In the genomic region with DNA sequence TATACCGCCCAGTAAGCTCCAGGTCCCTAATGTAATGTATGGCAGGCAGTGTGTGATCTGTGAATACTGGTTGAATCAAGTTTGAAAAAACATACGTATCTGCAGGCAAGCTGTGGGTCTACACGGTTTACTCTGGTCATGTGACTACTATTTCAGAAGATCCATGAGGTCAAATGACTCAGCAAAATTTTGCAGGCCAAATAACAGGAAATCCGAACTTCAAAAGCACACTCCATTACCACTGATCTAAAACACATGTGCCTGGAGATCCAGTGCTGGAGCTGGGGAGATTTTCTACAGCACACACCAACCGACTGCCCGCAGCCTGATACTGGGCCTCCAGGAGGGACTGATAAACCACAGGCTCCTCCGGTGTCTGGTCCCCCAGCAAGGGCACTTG, we compare ENCODE assay signal across 9 cellular contexts.
A peak's percentile ranks its signal among the peaks of the same experiment; 100 is the strongest.
DNase-seq lines count a peak whose midpoint lies in the region; ATAC-seq and TF ChIP-seq lines count a peak whose summit lies in the region.
"Had no signal": no experiment of that assay in that cellular context is flagged by ENCODE, and none has a peak within 500 bp of the region (broad histone marks: within the 10 kb centered on the region; RNA-seq: fewer than 3 reads in every experiment).

No MANE protein-coding gene starts in this region.

- peaks cover 28% of the 10 kb centered on the region for H3K4me1 Mint-ChIP-seq in chondrocyte (ENCODE audit: low read depth)

- H3K9me3 ChIP-seq in mesodermal cell (ENCODE audit: control insufficient read depth, low read length) = no peaks in the 10 kb centered on the region
- H3K9me3 ChIP-seq: Peyer's patch had no signal

- H3K4me3 Mint-ChIP-seq in chondrocyte (ENCODE audit: unreplicated experiment) = no peak overlapping the region

- no peaks in the 10 kb centered on the region for H3K27me3 Mint-ChIP-seq in chondrocyte (ENCODE audit: low read depth)

- no peaks in the 10 kb centered on the region for H3K36me3 ChIP-seq in mesodermal cell (ENCODE audit: control insufficient read depth, insufficient read depth, low read length)
- H3K36me3 ChIP-seq: Peyer's patch had no signal

- DNase-seq in AG09319 (ENCODE audit: extremely low read depth, low read depth) (peak; percentile 94), LHCN-M2 (ENCODE audit: low read depth) (peak; percentile 28), chondrocyte (ENCODE audit: low spot score) (no peak), HPDE6-E6E7 (ENCODE audit: extremely low spot score) (no peak)
- no peak for DNase-seq in stimulated activated naive CD4-positive, alpha-beta T cell treated with Interleukin-2 at 50 U/mL for 16 hours (lab: John Stamatoyannopoulos, UW)
- DNase-seq: Peyer's patch had no signal

- 73 to 89% methylated on average over 4 to 6 of the region's 7 CpGs for WGBS in mesodermal cell (ENCODE audit: insufficient coverage in 2 of 2), 2 experiments

- peak overlapping the region; percentile 0 for H3K27ac Mint-ChIP-seq in chondrocyte (ENCODE audit: unreplicated experiment)

- no peak for ATAC-seq in GM21423 (IDR thresholded peaks at IDR 0.05; ENCODE audit: unreplicated experiment)
- ATAC-seq in GM18870 (IDR thresholded peaks at IDR 0.05; ENCODE audit: unreplicated experiment) = no peak

- no peak overlapping the region for H3K4me3 ChIP-seq in mesodermal cell (ENCODE audit: extremely low read depth, insufficient read depth, low read length, poor library complexity, severe bottlenecking)
- H3K4me3 ChIP-seq: Peyer's patch had no signal

- H3K27ac ChIP-seq in mesodermal cell (ENCODE audit: low read depth, low read length, severe bottlenecking) = peak overlapping the region; percentile 86
- H3K27ac ChIP-seq: Peyer's patch had no signal

- H3K4me1 ChIP-seq in mesodermal cell (ENCODE audit: control insufficient read depth, insufficient read depth, low read length, poor library complexity, severe bottlenecking) = peaks cover 11% of the 10 kb centered on the region
- H3K4me1 ChIP-seq: Peyer's patch had no signal

- H3K36me3 Mint-ChIP-seq in chondrocyte (ENCODE audit: low read depth) = peaks cover 3% of the 10 kb centered on the region

- TF ChIP-seq CTCF in AG09319 (IDR thresholded peaks at IDR 0.05; ENCODE audit: low read depth, low read length) = no peak
- no peak for TF ChIP-seq CTCF in chondrocyte (IDR thresholded peaks at IDR 0.05)

- peaks cover 6% of the 10 kb centered on the region for H3K9me3 Mint-ChIP-seq in chondrocyte (ENCODE audit: low read depth)

Comparison
In these comparisons a context has a peak if more than half of its experiments do, and no peak if none do; other contexts are left out.
1. DNase-seq: peak in AG09319 (single experiment) and LHCN-M2 (single experiment); none in chondrocyte (single experiment), stimulated activated naive CD4-positive, alpha-beta T cell treated with Interleukin-2 at 50 U/mL for 16 hours (single experiment) and HPDE6-E6E7 (single experiment).